9 cellular contexts compared by ENCODE assay signal in genomic region chr13:110313733-110314132, GRCh38. TPM values are rescaled to one million over a fixed set of nuclear protein-coding genes. Genes with fewer than 3 reads are reported as not detected.
DNase-seq lines count a peak whose midpoint lies in the region; ATAC-seq and TF ChIP-seq lines count a peak whose summit lies in the region.
"Not testable (repeated sequence)": the region's sequence is repeated elsewhere in the genome, so short reads cannot be mapped to it uniquely, and the experiment has no call there.
"Had no signal": no experiment of that assay in that cellular context is flagged by ENCODE, and none has a peak within 500 bp of the region (broad histone marks: within the 10 kb centered on the region; RNA-seq: fewer than 3 reads in every experiment).

No MANE protein-coding gene starts in this region.

- H2BK12ac ChIP-seq in H9 (ENCODE audit: insufficient read length, low read depth, low read length), result not testable (repeated sequence)

- H2BK5ac ChIP-seq in H9 (ENCODE audit: insufficient read length, low read length), result not testable (repeated sequence)

- H3K27me3 Mint-ChIP-seq in H9 (ENCODE audit: low read depth); nephron (ENCODE audit: low read depth): not testable (repeated sequence)

- not testable (repeated sequence) for H2BK120ac ChIP-seq in H9 (ENCODE audit: low read depth, low read length, poor library complexity, severe bottlenecking)

- H3K79me2 ChIP-seq in H9 (ENCODE audit: insufficient read depth, low read length), result not testable (repeated sequence)

- not testable (repeated sequence) for H3K14ac ChIP-seq in H9 (ENCODE audit: insufficient read depth, low read length)

- H3K56ac ChIP-seq in H9 (ENCODE audit: insufficient read length, low read depth, low read length), result not testable (repeated sequence)

- H3K18ac ChIP-seq in H9 (ENCODE audit: insufficient read length, low read depth, low read length), result not testable (repeated sequence)

- H4K91ac ChIP-seq in H9 (ENCODE audit: insufficient read length, low read depth, low read length), result not testable (repeated sequence)

- not testable (repeated sequence) for H2AFZ ChIP-seq in H9 (ENCODE audit: low read length)

- TF ChIP-seq CTCF in H9 (conservative IDR thresholded peaks at IDR 0.05); brain microvascular endothelial cell (IDR thresholded peaks at IDR 0.05; ENCODE audit: low read depth, low read length, missing control alignments); esophagus squamous epithelium (IDR thresholded peaks at IDR 0.05); heart left ventricle (IDR thresholded peaks at IDR 0.05); nephron (IDR thresholded peaks at IDR 0.05; ENCODE audit: unreplicated experiment in 3 of 3); thoracic aorta (IDR thresholded peaks at IDR 0.05): not testable (repeated sequence)

- not testable (repeated sequence) for TF ChIP-seq POLR2A in esophagus squamous epithelium (IDR thresholded peaks at IDR 0.05); heart left ventricle (IDR thresholded peaks at IDR 0.05)

- not testable (repeated sequence) for H4K8ac ChIP-seq in H9 (replicated peaks; ENCODE audit: insufficient read length, low read depth, low read length)

- not testable (repeated sequence) for H3K9ac ChIP-seq in H9 (ENCODE audit: extremely low read depth, insufficient read length, low read length); rectal smooth muscle tissue (ENCODE audit: low read length)

- not testable (repeated sequence) for H3K4me3 Mint-ChIP-seq in H9
- peak overlapping the region in 2 of 3 experiments; percentile 12 to 46 for H3K4me3 Mint-ChIP-seq in nephron

- H3K9me3 ChIP-seq in H9 (ENCODE audit: control insufficient read depth, low read depth, low read length); esophagus squamous epithelium; heart left ventricle; thoracic aorta: not testable (repeated sequence)

- ATAC-seq in heart left ventricle; thoracic aorta (ENCODE audit: insufficient number of reproducible peaks, low FRiP score, low read depth): not testable (repeated sequence)

- H3K4ac ChIP-seq in H9 (ENCODE audit: low read depth, low read length), result not testable (repeated sequence)

- WGBS in H9 (ENCODE audit: extremely low coverage, insufficient read length, low lambda C conversion rate), result no CpG with 5 or more reads among the region's 16 CpGs
- 49 to 51% methylated on average over 2 to 3 of the region's 16 CpGs for WGBS in esophagus squamous epithelium, 2 donors
- WGBS in heart left ventricle, 4 donors, result 49 to 86% (median 70%) methylated on average over 3 to 10 of the region's 16 CpGs

- in situ Hi-C loops in brain microvascular endothelial cell (cut with HindIII; ENCODE audit: low pct_ligation_motif_present, low sequenced_read_pairs), result not testable (repeated sequence)

- H3K4me3 ChIP-seq in brain microvascular endothelial cell (ENCODE audit: low read depth, low read length), result peak overlapping the region; percentile 3
- not testable (repeated sequence) for H3K4me3 ChIP-seq in esophagus squamous epithelium; heart left ventricle; rectal smooth muscle tissue (ENCODE audit: low read length)
- H3K4me3 ChIP-seq in thoracic aorta, result peak overlapping the region; percentile 49

- H3K9me3 Mint-ChIP-seq in H9, nephron: not testable (repeated sequence)

- H2AK5ac ChIP-seq in H9 (ENCODE audit: insufficient read length, low read length), result not testable (repeated sequence)

- not testable (repeated sequence) for H3K23ac ChIP-seq in H9 (ENCODE audit: insufficient read length, low read depth, low read length)

- not testable (repeated sequence) for H4K5ac ChIP-seq in H9 (ENCODE audit: insufficient read length, low read depth, low read length)

- H3K4me2 ChIP-seq in H9 (ENCODE audit: insufficient read depth, insufficient read length, low read length), result not testable (repeated sequence)

- not testable (repeated sequence) for H4K20me1 ChIP-seq in H9 (ENCODE audit: control insufficient read depth, insufficient read depth, insufficient read length)

- not testable (repeated sequence) for H2BK15ac ChIP-seq in H9 (ENCODE audit: low read depth, low read length)

- not testable (repeated sequence) for H3K23me2 ChIP-seq in H9 (ENCODE audit: insufficient read length, low read depth, low read length, poor library complexity, severe bottlenecking)

- H3T11ph ChIP-seq in H9 (ENCODE audit: low read length), result not testable (repeated sequence)

- H3K36me3 Mint-ChIP-seq in H9 (ENCODE audit: insufficient read depth in 1 of 3, low read depth in 3 of 3), result peaks cover 5 to 22% (median 14%) of the 10 kb centered on the region in 3 experiments
- peaks cover 35% of the 10 kb centered on the region for H3K36me3 Mint-ChIP-seq in nephron (ENCODE audit: low read depth)

- H3K4me1 Mint-ChIP-seq in H9 (peaks cover 16 to 18% of the 10 kb centered on the region in 2 experiments), nephron (peaks cover 45% of the 10 kb centered on the region)

- not testable (repeated sequence) for H3K27ac ChIP-seq in H9 (ENCODE audit: insufficient read length, low read depth, low read length)
- H3K27ac ChIP-seq in brain microvascular endothelial cell, result peak overlapping the region; percentile 48
- peak overlapping the region in 3 of 4 donors; percentile 47 to 55 (median 53) for H3K27ac ChIP-seq in esophagus squamous epithelium
- peak overlapping the region in 8 of 12 donors; percentile 62 to 98 (median 80) for H3K27ac ChIP-seq in heart left ventricle
- H3K27ac ChIP-seq in rectal smooth muscle tissue (ENCODE audit: low read depth, low read length), result peak overlapping the region; percentile 75
- peak overlapping the region; percentile 33 to 72 for H3K27ac ChIP-seq in thoracic aorta

- not testable (repeated sequence) for H3K79me1 ChIP-seq in H9 (ENCODE audit: insufficient read depth, low read depth, low read length, poor library complexity, severe bottlenecking)

- DNase-seq in H9, result peak; percentile 17
- not testable (repeated sequence) for DNase-seq in brain microvascular endothelial cell; esophagus squamous epithelium (lab: John Stamatoyannopoulos, UW); heart left ventricle; thoracic aorta (ENCODE audit: low spot score)

- intact Hi-C loops in esophagus squamous epithelium (cut with DNase I), result not testable (repeated sequence)
- intact Hi-C loops in heart left ventricle (cut with DNase I), result loop anchor here in 2 of 10 donors (2.0 to 5.0 kb wide), 2 partner anchors 66 to 99 kb away; no protein-coding TSS in a partner anchor

- not testable (repeated sequence) for H2BK20ac ChIP-seq in H9 (ENCODE audit: low read depth, low read length, poor library complexity, severe bottlenecking)

- not testable (repeated sequence) for H3K27me3 ChIP-seq in H9 (ENCODE audit: insufficient read depth, low read length); brain microvascular endothelial cell (replicated peaks); rectal smooth muscle tissue (ENCODE audit: control insufficient read depth, insufficient read depth, low read length); thoracic aorta (replicated peaks; ENCODE audit: insufficient read depth)
- H3K27me3 ChIP-seq in esophagus squamous epithelium, result peaks cover 0 to 39% (median 0%) of the 10 kb centered on the region in 4 donors
- H3K27me3 ChIP-seq in heart left ventricle, result peaks cover 0 to 16% (median 0%) of the 10 kb centered on the region in 9 donors

- not testable (repeated sequence) for H3K27ac Mint-ChIP-seq in H9
- H3K27ac Mint-ChIP-seq in nephron, result peak overlapping the region; percentile 3 to 57 (median 4)

- H3K36me3 ChIP-seq in brain microvascular endothelial cell (replicated peaks), result peaks cover 85% of the 10 kb centered on the region
- not testable (repeated sequence) for H3K36me3 ChIP-seq in esophagus squamous epithelium; rectal smooth muscle tissue (ENCODE audit: control insufficient read depth, insufficient read depth, low read length)
- H3K36me3 ChIP-seq in heart left ventricle, result peaks cover 0 to 38% (median 13%) of the 10 kb centered on the region in 9 donors
- H3K36me3 ChIP-seq in thoracic aorta, result peaks cover 20% of the 10 kb centered on the region

- not testable (repeated sequence) for H3K4me1 ChIP-seq in H9 (ENCODE audit: insufficient read depth, low read length)
- H3K4me1 ChIP-seq in esophagus squamous epithelium (peaks cover 7 to 75% (median 12%) of the 10 kb centered on the region in 3 donors), heart left ventricle (peaks cover 17 to 97% (median 84%) of the 10 kb centered on the region in 12 donors), rectal smooth muscle tissue (ENCODE audit: control insufficient read depth, insufficient read depth, low read length) (peaks cover 67% of the 10 kb centered on the region), thoracic aorta (ENCODE audit: control insufficient read depth in 1 of 2, low read depth in 2 of 2) (peaks cover 38 to 86% of the 10 kb centered on the region in 2 donors)

RNA-seq across cellular contexts. Expression of gene COL4A2, which starts 6.6 kb away (rescaled TPM):
- total RNA-seq in H9 (2021), result 68.8 and 76.5 TPM in 2 replicates
- total RNA-seq in esophagus squamous epithelium, result 100 to 1,000 TPM in 1 of 4 donors, 10 to 100 TPM in 3; 11.9 to 102 (median 43.5) TPM
- 100 to 1,000 TPM in 8 of 9 donors, 10 to 100 TPM in 1; 94.0 to 377 (median 166) TPM for total RNA-seq in heart left ventricle
- 100 to 1,000 TPM in 1 of 2 donors, 10 to 100 TPM in 1; 92.4 to 220 TPM for polyA plus RNA-seq in heart left ventricle
- total RNA-seq in thoracic aorta, result 1,000 to 10,000 TPM in 1 of 2 donors, 100 to 1,000 TPM in 1; 999 to 1,135 TPM
- total RNA-seq: CD4-positive, alpha-beta T cell had no signal

RNA-seq across cellular contexts. Expression of gene COL4A1, which starts 6.8 kb away (rescaled TPM):
- total RNA-seq in H9 (2021) (73.1 and 74.6 TPM in 2 replicates), esophagus squamous epithelium (10 to 100 TPM in 3 of 4 donors, 1 to 10 TPM in 1; 8.9 to 97.1 (median 40.2) TPM), heart left ventricle (100 to 1,000 TPM in 8 of 9 donors, 10 to 100 TPM in 1; 91.9 to 428 (median 184) TPM), thoracic aorta (100 to 1,000 TPM; 505 to 852 TPM)
- polyA plus RNA-seq in heart left ventricle, result 100 to 1,000 TPM in 1 of 2 donors, 10 to 100 TPM in 1; 52.6 to 194 TPM
- polyA plus RNA-seq: K562 had no signal
